Comparison of ENCODE assay signal across 8 cellular contexts in the genomic region with DNA sequence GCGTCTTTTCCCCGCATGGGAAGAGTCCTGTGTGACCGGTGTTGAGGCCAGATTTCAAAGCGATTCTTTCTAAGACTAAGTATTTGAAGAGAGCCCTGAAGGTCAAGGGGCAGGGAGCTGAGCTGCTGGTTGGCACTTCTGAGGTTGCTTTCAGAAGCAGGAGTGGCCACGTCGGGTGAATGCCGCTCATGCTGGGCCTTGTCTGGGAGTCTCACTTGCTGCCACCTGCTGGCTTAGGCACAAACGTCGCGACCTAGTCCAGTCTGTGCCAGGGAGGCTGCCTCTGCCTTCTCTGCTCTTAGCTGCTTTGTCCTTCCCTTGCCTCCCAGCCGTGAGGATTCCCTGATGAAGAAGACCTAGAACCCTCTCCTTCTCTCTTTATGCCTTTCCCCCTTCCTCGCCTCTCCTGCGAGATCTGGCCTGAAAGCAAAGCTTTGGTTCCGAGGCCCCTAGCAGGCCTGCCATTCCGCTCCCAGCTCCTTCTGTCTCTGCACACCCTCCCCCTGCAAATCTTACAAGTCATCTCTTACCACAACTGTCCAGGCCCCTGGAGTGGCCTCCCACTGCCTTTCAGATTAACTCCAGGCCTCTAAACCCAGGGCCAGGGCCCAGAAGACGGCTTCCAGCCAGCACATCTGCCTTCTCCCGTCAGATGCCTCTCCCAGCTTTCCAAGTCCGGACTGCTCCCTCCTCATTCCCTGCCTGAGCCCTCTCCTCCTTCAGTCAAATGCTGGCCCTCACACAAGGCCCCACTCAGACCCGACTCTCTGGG. TPM values are rescaled to one million over a fixed set of nuclear protein-coding genes. Genes with fewer than 3 reads are reported as not detected.
A peak's percentile ranks its signal among the peaks of the same experiment; 100 is the strongest.
DNase-seq lines count a peak whose midpoint lies in the region; ATAC-seq and TF ChIP-seq lines count a peak whose summit lies in the region.

No MANE protein-coding gene starts in this region.

- H4K8ac ChIP-seq in mesenchymal stem cell (ENCODE audit: low read length): no peak overlapping the region

- no peak overlapping the region for H3K4me3 Mint-ChIP-seq in T-helper 2 cell treated with Interferon-gamma antibody and Interleukin-4, amounts not matched to agents 5 μg/mL and 100 μg/mL, for 36 hours

- H2BK12ac ChIP-seq in mesenchymal stem cell (ENCODE audit: low read length in 2 of 2): no peak overlapping the region

- peaks cover 15% of the 10 kb centered on the region for H3K4me1 Mint-ChIP-seq in T-helper 2 cell treated with Interferon-gamma antibody and Interleukin-4, amounts not matched to agents 5 μg/mL and 100 μg/mL, for 36 hours (ENCODE audit: low read depth)

- BruUV-seq in HCT116 (replicated peaks; lab: Mats Ljungman, UMichigan): no TSS peak

- peaks cover 3% of the 10 kb centered on the region for H3K79me1 ChIP-seq in mesenchymal stem cell (replicated peaks; ENCODE audit: low read length, poor library complexity, severe bottlenecking)

- peak; percentile 50 for TF ChIP-seq RAD21 in HCT116 (IDR thresholded peaks at IDR 0.05; ENCODE audit: low read depth)

- CTCF ChIA-PET in HCT116 (lab: Charles Lee): interaction anchor here (0.9 to 3.2 kb wide), 5 partner anchors 12 to 599 kb away, joined by 3 to 22 read pairs (median 10); a partner anchor contains a TSS

- H3K18ac ChIP-seq in mesenchymal stem cell (ENCODE audit: low read depth in 1 of 2, low read length in 2 of 2): no peak overlapping the region

- H3K9me2 ChIP-seq in HCT116 (ENCODE audit: insufficient read depth): no peaks in the 10 kb centered on the region

- no peaks in the 10 kb centered on the region for H3K4me1 ChIP-seq in HCT116 (ENCODE audit: control insufficient read depth in 1 of 2, insufficient read depth in 2 of 2, low read length in 2 of 2)
- no peaks in the 10 kb centered on the region for H3K4me1 ChIP-seq in colonic mucosa
- H3K4me1 ChIP-seq in mesenchymal stem cell (ENCODE audit: control insufficient read depth, insufficient read depth, low read depth, low read length): peaks cover 7% of the 10 kb centered on the region

- no peak overlapping the region for H3K27ac Mint-ChIP-seq in T-helper 2 cell treated with Interferon-gamma antibody and Interleukin-4, amounts not matched to agents 5 μg/mL and 100 μg/mL, for 36 hours

- no peak overlapping the region for H2AK5ac ChIP-seq in mesenchymal stem cell (ENCODE audit: low read length, severe bottlenecking)

- H2BK15ac ChIP-seq in mesenchymal stem cell (ENCODE audit: low read depth, poor library complexity, severe bottlenecking): no peak overlapping the region

- no peak overlapping the region for H3K4ac ChIP-seq in mesenchymal stem cell (ENCODE audit: low read depth in 1 of 2, low read length in 2 of 2)

- TF ChIP-seq POLR2A in HCT116 (IDR thresholded peaks at IDR 0.05; ENCODE audit: borderline replicate concordance, extremely low read depth, insufficient read depth, insufficient read length): no peak

- H3K9ac ChIP-seq in HCT116 (ENCODE audit: low read length) (no peak overlapping the region), colonic mucosa (ENCODE audit: low read depth in 2 of 2, low read length in 2 of 2) (no peak overlapping the region), mesenchymal stem cell (ENCODE audit: low read length) (peak overlapping the region; percentile 70)

- peak; percentile 41 to 66 (median 61); a peak in 5 of 6 replicates for TF ChIP-seq CTCF in HCT116 (IDR thresholded peaks at IDR 0.05 in 2 of 3, conservative IDR thresholded peaks at IDR 0.05 in 1 of 3; ENCODE audit: borderline replicate concordance in 1 of 3, insufficient read depth in 1 of 3, low read depth in 2 of 3, low read length in 2 of 3)
- TF ChIP-seq CTCF in colonic mucosa (IDR thresholded peaks at IDR 0.05): peak; percentile 41

- peaks cover 26% of the 10 kb centered on the region for H3K36me3 Mint-ChIP-seq in T-helper 2 cell treated with Interferon-gamma antibody and Interleukin-4, amounts not matched to agents 5 μg/mL and 100 μg/mL, for 36 hours (ENCODE audit: low read depth)

- H3K9me3 Mint-ChIP-seq in T-helper 2 cell treated with Interferon-gamma antibody and Interleukin-4, amounts not matched to agents 5 μg/mL and 100 μg/mL, for 36 hours: no peaks in the 10 kb centered on the region

- intact Hi-C loops in HCT116 (cut with micrococcal nuclease): loop anchor here (5.0 kb wide), 1 partner anchor 601 kb away; no protein-coding TSS in a partner anchor
- intact Hi-C loops in colonic mucosa (cut with DNase I): loop anchor here (5.0 to 10.0 kb wide), 2 partner anchors 113 to 601 kb away; no protein-coding TSS in a partner anchor

- 74% methylated on average over 19 of the region's 19 CpGs for WGBS in mesenchymal stem cell

- DNase-seq in CD1c-positive myeloid dendritic cell (ENCODE audit: extremely low spot score): peak; percentile 59
- DNase-seq in HCT116 (ENCODE audit: low read depth, low spot score): peak; percentile 7
- DNase-seq in T-helper 2 cell treated with Interferon-gamma antibody and Interleukin-4, amounts not matched to agents 5 μg/mL and 100 μg/mL, for 36 hours (ENCODE audit: low spot score): peak; percentile 41
- peak; percentile 51 for DNase-seq in colonic mucosa
- peak; percentile 60 for DNase-seq in mesenchymal stem cell
- peak; percentile 77 for DNase-seq in superior temporal gyrus (ENCODE audit: extremely low spot score)

- RAD21 ChIA-PET in HCT116 (lab: Charles Lee; ENCODE audit: low non-redundant PET in 1 of 2, low total read pairs in 2 of 2, uncharacterized antibody in 2 of 2, unreplicated experiment in 2 of 2): no interaction called here

- no peak overlapping the region for H3K14ac ChIP-seq in mesenchymal stem cell (ENCODE audit: low read length in 2 of 2)

- H3K4me3 ChIP-seq in HCT116 (replicated peaks in 1 of 2; ENCODE audit: low read depth in 1 of 2, low read length in 2 of 2) (no peak overlapping the region), colonic mucosa (no peak overlapping the region), mesenchymal stem cell (ENCODE audit: insufficient read depth in 1 of 2, low read depth in 1 of 2, low read length in 2 of 2) (no peak overlapping the region)

- H2BK120ac ChIP-seq in mesenchymal stem cell (ENCODE audit: low read depth, low read length): no peak overlapping the region

- POLR2A ChIA-PET in HCT116 (lab: Charles Lee): interaction anchor here (0.6 to 1.2 kb wide), 2 partner anchors 12 to 20 kb away, joined by 3 to 4 read pairs; a partner anchor contains a TSS

- H3K27me3 ChIP-seq in HCT116 (ENCODE audit: insufficient read depth, low read length): no peaks in the 10 kb centered on the region
- no peaks in the 10 kb centered on the region for H3K27me3 ChIP-seq in colonic mucosa
- no peaks in the 10 kb centered on the region for H3K27me3 ChIP-seq in mesenchymal stem cell (ENCODE audit: control insufficient read depth in 1 of 2, insufficient read depth in 1 of 2, low read length in 2 of 2)

- H4K20me1 ChIP-seq in HCT116 (ENCODE audit: insufficient read depth): no peaks in the 10 kb centered on the region

- H3K9me3 ChIP-seq in HCT116 (ENCODE audit: control insufficient read depth in 1 of 2, insufficient read depth in 1 of 2, low read depth in 1 of 2, low read length in 2 of 2) (no peaks in the 10 kb centered on the region), colonic mucosa (no peaks in the 10 kb centered on the region), mesenchymal stem cell (ENCODE audit: control insufficient read depth, low read length) (no peaks in the 10 kb centered on the region)

- H3K36me3 ChIP-seq in HCT116 (ENCODE audit: control insufficient read depth in 1 of 2, insufficient read depth in 2 of 2, low read length in 2 of 2) (no peaks in the 10 kb centered on the region; a peak in 1 of 4 replicates), colonic mucosa (no peaks in the 10 kb centered on the region), mesenchymal stem cell (ENCODE audit: control insufficient read depth in 1 of 2, insufficient read depth in 2 of 2, low read depth in 1 of 2, low read length in 2 of 2) (peaks cover 35 to 62% of the 10 kb centered on the region in 2 experiments)

- H2AFZ ChIP-seq in HCT116 (ENCODE audit: low read depth, low read length, poor library complexity, severe bottlenecking) (no peak overlapping the region), mesenchymal stem cell (ENCODE audit: low read depth, low read length) (no peak overlapping the region)

- H3K27ac ChIP-seq in HCT116 (ENCODE audit: low read depth, low read length) (no peak overlapping the region; the same call in 1 of the 2 replicates), colonic mucosa (no peak overlapping the region), mesenchymal stem cell (ENCODE audit: low read length, poor library complexity, severe bottlenecking) (no peak overlapping the region)

- no peak overlapping the region for H4K91ac ChIP-seq in mesenchymal stem cell (ENCODE audit: low read length)

- no peaks in the 10 kb centered on the region for H3K27me3 Mint-ChIP-seq in T-helper 2 cell treated with Interferon-gamma antibody and Interleukin-4, amounts not matched to agents 5 μg/mL and 100 μg/mL, for 36 hours (ENCODE audit: low read depth)

- no peak overlapping the region for H3K23ac ChIP-seq in mesenchymal stem cell (ENCODE audit: low read length in 2 of 2)

- no peaks in the 10 kb centered on the region for H3K79me2 ChIP-seq in HCT116 (ENCODE audit: insufficient read depth, low read length)

- H2BK5ac ChIP-seq in mesenchymal stem cell (ENCODE audit: low read depth, low read length, poor library complexity, severe bottlenecking): no peak overlapping the region

- peak; percentile 98 for ATAC-seq in HCT116
- no peak for ATAC-seq in GM21423 (IDR thresholded peaks at IDR 0.05; ENCODE audit: unreplicated experiment)
- ATAC-seq in HG03342 (IDR thresholded peaks at IDR 0.05; ENCODE audit: unreplicated experiment): no peak

- no peak overlapping the region for H3K4me2 ChIP-seq in HCT116 (ENCODE audit: low read length)
- H3K4me2 ChIP-seq in mesenchymal stem cell (ENCODE audit: low read length, poor library complexity, severe bottlenecking): no peak overlapping the region

RNA-seq across cellular contexts. Expression of a gene that starts 11.4 kb away (rescaled TPM):
- total RNA-seq in HCT116 (2021; ENCODE audit: unreplicated experiment) (7.9 TPM), colonic mucosa (1 to 10 TPM; 7.9 to 8.1 TPM)
- 6.0 TPM in 2 replicates for polyA plus RNA-seq in HCT116 (2012)
- 28.5 TPM for polyA plus RNA-seq in mesenchymal stem cell (2013, experiment 1 of 2)
- polyA plus RNA-seq in mesenchymal stem cell (2013, experiment 2 of 2): 28.1 TPM

RNA-seq across cellular contexts. Expression of a gene that starts 11.9 kb away (rescaled TPM):
- total RNA-seq in HCT116 (2021; ENCODE audit: unreplicated experiment): 19.6 TPM
- polyA plus RNA-seq in HCT116 (2012): 9.1 and 9.7 TPM in 2 replicates
- total RNA-seq in colonic mucosa: 10 to 100 TPM; 21.5 to 23.5 TPM
- polyA plus RNA-seq in mesenchymal stem cell (2013, experiment 1 of 2): 7.4 TPM
- 7.5 TPM for polyA plus RNA-seq in mesenchymal stem cell (2013, experiment 2 of 2)

RNA-seq across cellular contexts. Expression of a gene that starts 20.4 kb away (rescaled TPM):
- total RNA-seq in HCT116 (2021; ENCODE audit: unreplicated experiment): 50.0 TPM
- 53.8 and 55.8 TPM in 2 replicates for polyA plus RNA-seq in HCT116 (2012)
- 100 to 1,000 TPM; 148 to 195 TPM for total RNA-seq in colonic mucosa
- polyA plus RNA-seq in mesenchymal stem cell (2013, experiment 1 of 2): 119 TPM
- polyA plus RNA-seq in mesenchymal stem cell (2013, experiment 2 of 2): 117 TPM

RNA-seq across cellular contexts. Expression of a gene that starts 20.7 kb away (rescaled TPM):
- total RNA-seq in HCT116 (2021; ENCODE audit: unreplicated experiment): 62.4 TPM
- polyA plus RNA-seq in HCT116 (2012): 33.2 and 47.7 TPM in 2 replicates
- 10 to 100 TPM; 38.1 to 61.2 TPM for total RNA-seq in colonic mucosa
- polyA plus RNA-seq in mesenchymal stem cell (2013, experiment 1 of 2): 102 TPM
- 107 TPM for polyA plus RNA-seq in mesenchymal stem cell (2013, experiment 2 of 2)

RNA-seq across cellular contexts. Expression of a gene that starts 38.7 kb away (rescaled TPM):
- 5.5 TPM for total RNA-seq in HCT116 (2021; ENCODE audit: unreplicated experiment)
- polyA plus RNA-seq in HCT116 (2012): 2.6 and 3.9 TPM in 2 replicates
- 1 to 10 TPM; 2.8 to 8.8 TPM for total RNA-seq in colonic mucosa
- 0.48 TPM for polyA plus RNA-seq in mesenchymal stem cell (2013, experiment 1 of 2)
- 0.51 TPM for polyA plus RNA-seq in mesenchymal stem cell (2013, experiment 2 of 2)

Comparison
In these comparisons a context has a peak if more than half of its experiments do, and no peak if none do; other contexts are left out.
1. DNase-seq: peak in every context shown above with its lines; median percentile 77 in superior temporal gyrus; 60 in mesenchymal stem cell; 59 in CD1c-positive myeloid dendritic cell; 51 in colonic mucosa; 41 in T-helper 2 cell treated with Interferon-gamma antibody and Interleukin-4, amounts not matched to agents 5 μg/mL and 100 μg/mL, for 36 hours; 7 in HCT116.